7 cellular contexts compared by ENCODE assay signal in the genomic region with DNA sequence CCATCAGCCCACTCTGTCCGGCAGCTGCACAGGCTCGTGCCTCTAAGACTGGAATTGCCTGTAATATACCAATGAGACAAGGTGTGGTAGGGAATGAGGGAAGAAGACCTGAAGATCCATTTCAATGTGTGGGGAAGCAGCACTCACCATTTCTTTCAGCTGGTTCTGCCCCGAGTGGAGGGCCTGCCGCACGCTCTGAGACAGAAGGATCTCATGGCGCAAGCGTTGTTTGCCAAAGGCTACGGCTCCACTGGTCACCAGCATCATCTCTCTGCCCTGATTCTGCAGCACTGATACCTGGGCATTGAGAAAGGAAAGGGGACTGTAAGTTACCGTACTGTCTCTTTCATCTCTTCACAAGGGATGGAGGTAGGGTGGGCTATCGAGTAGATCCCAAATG.
"Had no signal": no experiment of that assay in that cellular context is flagged by ENCODE, and none has a peak within 500 bp of the region (broad histone marks: within the 10 kb centered on the region; RNA-seq: fewer than 3 reads in every experiment).

No MANE protein-coding gene starts in this region.

- H2AFZ ChIP-seq: GM23338 had no signal

- DNase-seq: H9, HCEC 1CT, KBM-7 had no signal

- ATAC-seq: GM23338 had no signal

- H3K4me2 ChIP-seq: GM23338 had no signal

- H3K4me3 ChIP-seq: GM23338 had no signal

- FAIRE-seq: H1, H54, HTR-8/SVneo had no signal
